In the genomic region with DNA sequence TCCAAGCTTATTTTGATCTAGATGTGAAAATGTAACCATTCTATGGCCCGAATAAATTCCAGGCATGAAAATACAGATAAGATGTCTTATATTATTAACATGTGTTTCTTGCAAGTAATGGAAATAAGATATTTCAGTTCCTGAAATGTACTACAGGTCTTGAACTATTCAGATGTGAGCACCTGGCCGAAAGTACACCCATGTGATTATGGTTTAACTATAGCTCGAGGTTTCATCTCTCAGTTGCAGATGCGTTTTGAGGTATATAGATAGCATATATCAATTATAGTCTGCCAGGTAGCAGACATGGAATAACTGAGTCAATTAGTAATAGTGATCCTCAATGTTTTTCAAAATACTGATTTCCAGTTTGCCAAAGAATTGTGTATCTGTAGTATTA, we compare ENCODE assay signal across 10 cellular contexts.
A peak's percentile ranks its signal among the peaks of the same experiment; 100 is the strongest.
DNase-seq lines count a peak whose midpoint lies in the region; ATAC-seq and TF ChIP-seq lines count a peak whose summit lies in the region.
"Had no signal": no experiment of that assay in that cellular context is flagged by ENCODE, and none has a peak within 500 bp of the region (broad histone marks: within the 10 kb centered on the region; RNA-seq: fewer than 3 reads in every experiment).

No MANE protein-coding gene starts in this region.

- CTCF ChIA-PET in activated CD8-positive, alpha-beta T cell treated with anti-CD3 and anti-CD28 coated beads for 36 hours (lab: Charles Lee), result interaction anchor here (1.1 kb wide), 1 partner anchor 9 kb away, joined by 4 read pairs; no protein-coding TSS in a partner anchor
- CTCF ChIA-PET in activated CD8-positive, alpha-beta T cell treated with anti-CD3 and anti-CD28 coated beads, Interleukin-2, amount 10 ng/mL, durations not matched to agents 7 days and 5 days (lab: Charles Lee), result interaction anchor here (1.0 kb wide), 1 partner anchor 35 kb away, joined by 3 read pairs; no protein-coding TSS in a partner anchor

- peak overlapping the region; percentile 28 for H3K27ac Mint-ChIP-seq in activated CD8-positive, alpha-beta T cell treated with anti-CD3 and anti-CD28 coated beads for 36 hours
- H3K27ac Mint-ChIP-seq in activated CD8-positive, alpha-beta T cell treated with anti-CD3 and anti-CD28 coated beads, Interleukin-2, amount 10 ng/mL, durations not matched to agents 7 days and 5 days, result no peak overlapping the region

- no peak for DNase-seq in activated CD8-positive, alpha-beta T cell treated with anti-CD3 and anti-CD28 coated beads for 36 hours
- no peak for DNase-seq in activated CD8-positive, alpha-beta T cell treated with anti-CD3 and anti-CD28 coated beads, Interleukin-2, amount 10 ng/mL, durations not matched to agents 7 days and 5 days
- DNase-seq in stimulated activated naive CD8-positive, alpha-beta T cell treated with anti-CD3 and anti-CD28 coated beads, Interleukin-15, Interleukin-2, amounts not matched to agents 100 U/mL and 50 U/mL, for 24 hours, result no peak
- DNase-seq in HUDEP-2 (lab: John Stamatoyannopoulos, UW; ENCODE audit: unreplicated experiment in 76 of 76) (no peak), SW480 (ENCODE audit: low spot score) (no peak)
- DNase-seq in activated CD8-positive, alpha-beta memory T cell treated with anti-CD3 and anti-CD28 coated beads, Interleukin-2, amount 50 U/mL, for 4 hours, result no peak
- DNase-seq: brain microvascular endothelial cell, substantia nigra had no signal

- peaks cover 3% of the 10 kb centered on the region for H3K36me3 Mint-ChIP-seq in activated CD8-positive, alpha-beta T cell treated with anti-CD3 and anti-CD28 coated beads for 36 hours (ENCODE audit: low read depth)
- H3K36me3 Mint-ChIP-seq in activated CD8-positive, alpha-beta T cell treated with anti-CD3 and anti-CD28 coated beads, Interleukin-2, amount 10 ng/mL, durations not matched to agents 7 days and 5 days (ENCODE audit: low read depth), result peaks cover 3% of the 10 kb centered on the region

- intact Hi-C loops in activated CD8-positive, alpha-beta T cell treated with anti-CD3 and anti-CD28 coated beads for 36 hours (cut with micrococcal nuclease), result no loop called here

- H3K4me3 Mint-ChIP-seq in activated CD8-positive, alpha-beta T cell treated with anti-CD3 and anti-CD28 coated beads for 36 hours, result no peak overlapping the region
- H3K4me3 Mint-ChIP-seq in activated CD8-positive, alpha-beta T cell treated with anti-CD3 and anti-CD28 coated beads, Interleukin-2, amount 10 ng/mL, durations not matched to agents 7 days and 5 days, result no peak overlapping the region

- no peaks in the 10 kb centered on the region for H3K9me3 Mint-ChIP-seq in activated CD8-positive, alpha-beta T cell treated with anti-CD3 and anti-CD28 coated beads for 36 hours
- H3K9me3 Mint-ChIP-seq in activated CD8-positive, alpha-beta T cell treated with anti-CD3 and anti-CD28 coated beads, Interleukin-2, amount 10 ng/mL, durations not matched to agents 7 days and 5 days (ENCODE audit: insufficient read depth), result no peaks in the 10 kb centered on the region

- POLR2A ChIA-PET in activated CD8-positive, alpha-beta T cell treated with anti-CD3 and anti-CD28 coated beads for 36 hours (lab: Charles Lee), result interaction anchor here (0.9 kb wide), 1 partner anchor 68 kb away, joined by 3 read pairs; a partner anchor contains a TSS
- POLR2A ChIA-PET in activated CD8-positive, alpha-beta T cell treated with anti-CD3 and anti-CD28 coated beads, Interleukin-2, amount 10 ng/mL, durations not matched to agents 7 days and 5 days (lab: Charles Lee), result no interaction called here

- no peak for TF ChIP-seq CTCF in activated CD8-positive, alpha-beta T cell treated with anti-CD3 and anti-CD28 coated beads for 36 hours (IDR thresholded peaks at IDR 0.05)

- H3K4me1 Mint-ChIP-seq in activated CD8-positive, alpha-beta T cell treated with anti-CD3 and anti-CD28 coated beads for 36 hours (ENCODE audit: low read depth), result peaks cover 59% of the 10 kb centered on the region
- H3K4me1 Mint-ChIP-seq in activated CD8-positive, alpha-beta T cell treated with anti-CD3 and anti-CD28 coated beads, Interleukin-2, amount 10 ng/mL, durations not matched to agents 7 days and 5 days (ENCODE audit: low read depth), result peaks cover 27% of the 10 kb centered on the region

- peak; percentile 52 for ATAC-seq in activated CD8-positive, alpha-beta T cell treated with anti-CD3 and anti-CD28 coated beads for 36 hours
- ATAC-seq in activated CD8-positive, alpha-beta T cell treated with anti-CD3 and anti-CD28 coated beads, Interleukin-2, amount 10 ng/mL, durations not matched to agents 7 days and 5 days, result no peak
- ATAC-seq in HG02571 (IDR thresholded peaks at IDR 0.05; ENCODE audit: unreplicated experiment) (peak; percentile 93), HG03457 (IDR thresholded peaks at IDR 0.05; ENCODE audit: unreplicated experiment) (peak; percentile 91)
- ATAC-seq in stimulated activated naive CD8-positive, alpha-beta T cell treated with anti-CD3 and anti-CD28 coated beads, Interleukin-15, Interleukin-2, amounts not matched to agents 100 U/mL and 50 U/mL, for 24 hours, result peak; percentile 58

- H3K27me3 Mint-ChIP-seq in activated CD8-positive, alpha-beta T cell treated with anti-CD3 and anti-CD28 coated beads for 36 hours, result no peaks in the 10 kb centered on the region
- H3K27me3 Mint-ChIP-seq in activated CD8-positive, alpha-beta T cell treated with anti-CD3 and anti-CD28 coated beads, Interleukin-2, amount 10 ng/mL, durations not matched to agents 7 days and 5 days (ENCODE audit: low read depth), result peaks cover 6% of the 10 kb centered on the region
